8 cellular contexts compared by ENCODE assay signal in the genomic region with DNA sequence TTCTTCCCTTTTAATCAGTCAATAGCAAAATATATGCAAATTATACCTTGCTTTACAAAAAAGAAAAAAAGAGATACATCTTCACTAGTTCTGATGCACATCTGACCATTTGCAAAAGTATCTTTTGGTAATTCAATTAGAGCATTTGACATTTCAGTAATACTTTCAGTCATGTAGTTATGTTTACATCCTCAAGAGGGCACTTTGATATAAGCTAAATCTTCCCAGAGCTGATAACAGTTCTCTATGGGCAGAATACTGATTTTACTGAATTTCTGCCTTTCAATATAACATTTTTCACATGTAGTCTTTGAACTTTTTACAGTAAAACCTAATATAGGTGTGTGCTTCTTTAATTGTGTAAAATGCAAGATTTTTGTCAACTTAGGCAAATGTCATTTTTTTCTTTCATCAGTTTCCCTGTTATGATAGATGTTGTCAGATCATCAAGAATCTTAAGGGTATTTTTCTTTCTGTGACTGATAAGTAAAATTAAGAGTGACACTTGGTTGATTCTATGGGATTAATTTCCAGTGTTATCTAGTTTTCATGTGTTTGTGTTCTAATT.
A peak's percentile ranks its signal among the peaks of the same experiment; 100 is the strongest.
DNase-seq lines count a peak whose midpoint lies in the region; ATAC-seq and TF ChIP-seq lines count a peak whose summit lies in the region.

No MANE protein-coding gene starts in this region.

- no peak overlapping the region for H3K9ac ChIP-seq in OCI-LY3 (ENCODE audit: low read length)

- H3K4me1 ChIP-seq in OCI-LY3 (ENCODE audit: low read length), result no peaks in the 10 kb centered on the region

- TF ChIP-seq POLR2A in erythroblast (IDR thresholded peaks at IDR 0.05; ENCODE audit: low read length), result no peak

- H4K20me1 ChIP-seq in OCI-LY3 (ENCODE audit: insufficient read depth, low read length), result no peaks in the 10 kb centered on the region

- H3K27ac ChIP-seq in HL-60 (replicated peaks), result no peak overlapping the region
- H3K27ac ChIP-seq in OCI-LY3 (ENCODE audit: low read length), result no peak overlapping the region

- H3K4me2 ChIP-seq in OCI-LY3 (ENCODE audit: low read length), result no peak overlapping the region

- H3K4me3 ChIP-seq in HL-60 (replicated peaks; ENCODE audit: insufficient read depth, low read length) (no peak overlapping the region), OCI-LY3 (ENCODE audit: low read length) (no peak overlapping the region)

- no peaks in the 10 kb centered on the region for H3K79me2 ChIP-seq in OCI-LY3 (ENCODE audit: low read length)

- H3K27me3 ChIP-seq in HL-60 (ENCODE audit: insufficient read depth, poor library complexity, severe bottlenecking) (no peaks in the 10 kb centered on the region), OCI-LY3 (ENCODE audit: low read depth, low read length) (no peaks in the 10 kb centered on the region)

- no peak overlapping the region for H2AFZ ChIP-seq in OCI-LY3 (ENCODE audit: low read depth, low read length)

- peak; percentile 71 for ATAC-seq in GM19467 (IDR thresholded peaks at IDR 0.05; ENCODE audit: unreplicated experiment)

- DNase-seq in COR-L47 (lab: John Stamatoyannopoulos, UW), result peak; percentile 10
- DNase-seq in HL-60 (ENCODE audit: low read depth in 1 of 2, low spot score in 1 of 2), result no peak
- peak; percentile 4 to 24 for DNase-seq in erythroblast (lab: John Stamatoyannopoulos, UW)
- peak; percentile 34 for DNase-seq in putamen (ENCODE audit: low spot score)
- DNase-seq in activated CD8-positive, alpha-beta memory T cell treated with anti-CD3 and anti-CD28 coated beads, Interleukin-2, amount 50 U/mL, for 4 hours, result no peak
- no peak for DNase-seq in stimulated activated CD4-positive, alpha-beta T cell treated with anti-CD3 and anti-CD28 coated beads, Interleukin-4, amount 100 ng/mL, for 4 hours

- H3K36me3 ChIP-seq in OCI-LY3 (replicated peaks; ENCODE audit: low read depth, low read length), result no peaks in the 10 kb centered on the region

- H3K9me3 ChIP-seq in OCI-LY3 (ENCODE audit: insufficient read depth, low read length), result no peaks in the 10 kb centered on the region

- TF ChIP-seq CTCF in HL-60 (IDR thresholded peaks at IDR 0.05; ENCODE audit: insufficient read depth, low read length) (peak; percentile 22), OCI-LY3 (IDR thresholded peaks at IDR 0.05; ENCODE audit: low read depth, low read length) (peak; percentile 70)

Comparison
In these comparisons a context has a peak if more than half of its experiments do, and no peak if none do; other contexts are left out.
1. DNase-seq: peak in COR-L47 (single experiment), erythroblast (2 of 2) and putamen (single experiment); none in HL-60 (0 of 2), activated CD8-positive, alpha-beta memory T cell treated with anti-CD3 and anti-CD28 coated beads, Interleukin-2, amount 50 U/mL, for 4 hours (single experiment) and stimulated activated CD4-positive, alpha-beta T cell treated with anti-CD3 and anti-CD28 coated beads, Interleukin-4, amount 100 ng/mL, for 4 hours (0 of 2).